Comparison of ENCODE assay signal across 9 cellular contexts in genomic region chr22:38314140-38314991, GRCh38. TPM values are rescaled to one million over a fixed set of nuclear protein-coding genes. Genes with fewer than 3 reads are reported as not detected.
DNase-seq lines count a peak whose midpoint lies in the region; ATAC-seq, FAIRE-seq and TF ChIP-seq lines count a peak whose summit lies in the region.
"Had no signal": no experiment of that assay in that cellular context is flagged by ENCODE, and none has a peak within 500 bp of the region (broad histone marks: within the 10 kb centered on the region; RNA-seq: fewer than 3 reads in every experiment).

No MANE protein-coding gene starts in this region.

- TF ChIP-seq EP300 in HepG2 (IDR thresholded peaks at IDR 0.05; ENCODE audit: low read depth in 2 of 2, low read length in 2 of 2) (no peak), HepG2 (CRISPR knock-in tag; IDR thresholded peaks at IDR 0.05; ENCODE audit: borderline replicate concordance) (no peak), tibial nerve (IDR thresholded peaks at IDR 0.05) (no peak)

- H3K27me3 Mint-ChIP-seq in activated CD8-positive, alpha-beta memory T cell treated with anti-CD3 and anti-CD28 coated beads, Interleukin-2, amount 10 ng/mL, durations not matched to agents 7 days and 5 days, result no peaks in the 10 kb centered on the region

- H4K20me1 ChIP-seq in HepG2 (ENCODE audit: insufficient read depth, low read length), result peaks cover 56% of the 10 kb centered on the region

- H2AFZ ChIP-seq in HepG2 (ENCODE audit: low read length), result no peak overlapping the region

- TF ChIP-seq POLR2A in HepG2 (IDR thresholded peaks at IDR 0.05; ENCODE audit: insufficient read depth in 1 of 2, low read depth in 2 of 2, low read length in 2 of 2), result no peak
- TF ChIP-seq POLR2A in tibial nerve (IDR thresholded peaks at IDR 0.05), result no peak

- H3K27ac Mint-ChIP-seq in activated CD8-positive, alpha-beta memory T cell treated with anti-CD3 and anti-CD28 coated beads, Interleukin-2, amount 10 ng/mL, durations not matched to agents 7 days and 5 days, result peak overlapping the region; percentile 91

- WGBS in HepG2 (ENCODE audit: low lambda C conversion rate), result 79% methylated on average over 19 of the region's 19 CpGs
- 12 to 30% methylated on average over 18 to 19 of the region's 19 CpGs for WGBS in tibial nerve, 2 donors

- peak overlapping the region; percentile 77 for H3K4me2 ChIP-seq in HepG2 (ENCODE audit: low read depth, low read length)

- H3K36me3 Mint-ChIP-seq in activated CD8-positive, alpha-beta memory T cell treated with anti-CD3 and anti-CD28 coated beads, Interleukin-2, amount 10 ng/mL, durations not matched to agents 7 days and 5 days, result no peaks in the 10 kb centered on the region

- BruUV-seq in HepG2 (replicated peaks; lab: Mats Ljungman, UMichigan), result no TSS peak

- no peak for TF ChIP-seq RAD21 in HepG2 (CRISPR knock-in tag; IDR thresholded peaks at IDR 0.05)

- H3K4me1 ChIP-seq in ascending aorta (peaks cover 26 to 60% of the 10 kb centered on the region in 2 donors), HepG2 (ENCODE audit: insufficient read depth, low read length) (peaks cover 78% of the 10 kb centered on the region), tibial nerve (peaks cover 3 to 85% (median 71%) of the 10 kb centered on the region in 4 donors)

- peaks cover 68% of the 10 kb centered on the region for H3K79me2 ChIP-seq in HepG2 (ENCODE audit: insufficient read depth, low read length)

- H3K36me3 ChIP-seq in ascending aorta (peaks cover 0 to 2% of the 10 kb centered on the region in 2 donors), HepG2 (replicated peaks in 1 of 2; ENCODE audit: control insufficient read depth in 1 of 2, insufficient read depth in 2 of 2, low read length in 2 of 2) (peaks cover 9 to 24% of the 10 kb centered on the region in 2 experiments; a peak in 4 of 5 replicates), tibial nerve (peaks cover 0 to 7% (median 0%) of the 10 kb centered on the region in 3 donors)

- TF ChIP-seq CTCF in ascending aorta (IDR thresholded peaks at IDR 0.05) (no peak), HepG2 (CRISPR knock-in tag; IDR thresholded peaks at IDR 0.05) (no peak), tibial nerve (IDR thresholded peaks at IDR 0.05) (peak in 1 of 5 experiments; percentile 9), GM10266 (IDR thresholded peaks at IDR 0.05; ENCODE audit: control insufficient read depth, insufficient read depth, low read depth, missing control alignments) (no peak)

- in situ Hi-C loops in HepG2 (cut with HindIII; ENCODE audit: extremely low pct_ligation_motif_present, low pct_unique_long_range_greater_than_20kb), result no loop called here

- no peaks in the 10 kb centered on the region for H3K9me3 Mint-ChIP-seq in activated CD8-positive, alpha-beta memory T cell treated with anti-CD3 and anti-CD28 coated beads, Interleukin-2, amount 10 ng/mL, durations not matched to agents 7 days and 5 days (ENCODE audit: low read depth)

- DNase-seq in activated CD8-positive, alpha-beta memory T cell treated with anti-CD3 and anti-CD28 coated beads, Interleukin-2, amount 10 ng/mL, durations not matched to agents 7 days and 5 days, result no peak
- no peak for DNase-seq in activated CD8-positive, alpha-beta memory T cell treated with anti-CD3 and anti-CD28 coated beads for 24 hours
- DNase-seq in ascending aorta (ENCODE audit: low spot score in 2 of 2) (no peak), HepG2 (ENCODE audit: low spot score) (no peak), tibial nerve (ENCODE audit: low spot score in 2 of 2) (no peak), GM10266 (ENCODE audit: extremely low spot score) (no peak)

- CTCF ChIA-PET in activated CD8-positive, alpha-beta memory T cell treated with anti-CD3 and anti-CD28 coated beads, Interleukin-2, amount 10 ng/mL, durations not matched to agents 7 days and 5 days (lab: Charles Lee), result no interaction called here
- CTCF ChIA-PET in HepG2 (lab: Yijun Ruan, JAX; ENCODE audit: low intra/inter-chr PET ratio, low total read pairs), result no interaction called here

- H3K9ac ChIP-seq in HepG2 (ENCODE audit: insufficient read depth, low read depth, low read length), result peak overlapping the region; percentile 89; the same call in 1 of the 2 replicates

- no peak for ATAC-seq in activated CD8-positive, alpha-beta memory T cell treated with anti-CD3 and anti-CD28 coated beads, Interleukin-2, amount 10 ng/mL, durations not matched to agents 7 days and 5 days
- ATAC-seq in HepG2 (no peak), HG02623 (IDR thresholded peaks at IDR 0.05; ENCODE audit: unreplicated experiment) (no peak), HG03354 (IDR thresholded peaks at IDR 0.05; ENCODE audit: poor library complexity, severe bottlenecking, unreplicated experiment) (no peak)

- no peak for FAIRE-seq in HepG2 (lab: Jason Lieb, UNC)
- FAIRE-seq: TTC549 had no signal

- H3K9me3 ChIP-seq in ascending aorta, result no peaks in the 10 kb centered on the region
- no peaks in the 10 kb centered on the region for H3K9me3 ChIP-seq in HepG2 (ENCODE audit: low read length)
- no peaks in the 10 kb centered on the region for H3K9me3 ChIP-seq in tibial nerve

- H3K4me1 Mint-ChIP-seq in activated CD8-positive, alpha-beta memory T cell treated with anti-CD3 and anti-CD28 coated beads, Interleukin-2, amount 10 ng/mL, durations not matched to agents 7 days and 5 days, result peaks cover 66% of the 10 kb centered on the region

- H3K4me3 Mint-ChIP-seq in activated CD8-positive, alpha-beta memory T cell treated with anti-CD3 and anti-CD28 coated beads, Interleukin-2, amount 10 ng/mL, durations not matched to agents 7 days and 5 days, result peak overlapping the region; percentile 88

- H3K27ac ChIP-seq in ascending aorta (peak overlapping the region; percentile 97 to 99), HepG2 (ENCODE audit: extremely low read length, insufficient read depth, low read length) (peak overlapping the region; percentile 89), tibial nerve (peak overlapping the region; percentile 99 to 100 (median 99))

- peak overlapping the region; percentile 69 to 92 for H3K4me3 ChIP-seq in ascending aorta
- peak overlapping the region; percentile 64 to 86 (median 76); a peak in 4 of 6 replicates for H3K4me3 ChIP-seq in HepG2 (replicated peaks in 1 of 3; ENCODE audit: insufficient read depth in 1 of 3, low read depth in 2 of 3, low read length in 3 of 3)
- peak overlapping the region; percentile 92 to 97 (median 94) for H3K4me3 ChIP-seq in tibial nerve

- POLR2A ChIA-PET in HepG2 (lab: Yijun Ruan, JAX), result no interaction called here

- H3K27me3 ChIP-seq in ascending aorta (no peaks in the 10 kb centered on the region), HepG2 (ENCODE audit: control insufficient read depth in 1 of 2, insufficient read depth in 2 of 2, low read length in 2 of 2) (no peaks in the 10 kb centered on the region; a peak in 1 of 5 replicates), tibial nerve (no peaks in the 10 kb centered on the region)

- intact Hi-C loops in ascending aorta (cut with DNase I) (loop anchor here (5.0 to 10.0 kb wide), 2 partner anchors 388 to 470 kb away; partner anchors contain the start of genes ANKRD54, EIF3L and JOSD1), HepG2 (cut with micrococcal nuclease; ENCODE audit: unreplicated experiment) (no loop called here)

RNA-seq across cellular contexts. Expression of gene CSNK1E, which starts 2.9 kb away (rescaled TPM):
- total RNA-seq in activated CD8-positive, alpha-beta memory T cell treated with anti-CD3 and anti-CD28 coated beads, Interleukin-2, amount 10 ng/mL, durations not matched to agents 7 days and 5 days, result 100 to 1,000 TPM; 110 to 122 TPM
- 185 TPM for total RNA-seq in ascending aorta
- total RNA-seq in HepG2 (2016; rRNA removed; fragmentation: Illumina TruSeq; extraction: Trizol), result 19.8 and 34.7 TPM in 2 replicates
- total RNA-seq in HepG2 (2016; cell fraction: cytosol; rRNA removed; fragmentation: Illumina TruSeq; extraction: Trizol; ENCODE audit: low read depth), result 34.0 and 36.2 TPM in 2 replicates
- 18.0 and 33.5 TPM in 2 replicates for total RNA-seq in HepG2 (2016; cell fraction: insoluble cytoplasmic fraction; rRNA removed; fragmentation: Illumina TruSeq; extraction: Trizol)
- total RNA-seq in HepG2 (2016; cell fraction: membrane; rRNA removed; fragmentation: Illumina TruSeq; extraction: Trizol), result 53.9 and 59.1 TPM in 2 replicates
- 30.6 and 34.3 TPM in 2 replicates for total RNA-seq in HepG2 (2016; cell fraction: nucleus; rRNA removed; fragmentation: Illumina TruSeq; extraction: Trizol)
- 129 and 152 TPM in 2 replicates for polyA plus RNA-seq in HepG2 (2011; rRNA removed)
- polyA plus RNA-seq in HepG2 (2011; cell fraction: cytosol; rRNA removed), result 93.4 and 108 TPM in 2 replicates
- polyA plus RNA-seq in HepG2 (2011; cell fraction: nucleus; rRNA removed), result 285 and 291 TPM in 2 replicates
- polyA plus RNA-seq in HepG2 (2012), result 60.9 and 83.8 TPM in 2 replicates
- 40.2 and 42.9 TPM in 2 replicates for polyA plus RNA-seq in HepG2 (2016; cell fraction: cytosol; fragmentation: Illumina TruSeq; extraction: Trizol; ENCODE audit: low read depth)
- 27.5 and 37.1 TPM in 2 replicates for polyA plus RNA-seq in HepG2 (2016; cell fraction: insoluble cytoplasmic fraction; fragmentation: Illumina TruSeq; extraction: Trizol; ENCODE audit: low read depth)
- polyA plus RNA-seq in HepG2 (2016; cell fraction: membrane; fragmentation: Illumina TruSeq; extraction: Trizol; ENCODE audit: low read depth), result 58.9 and 59.0 TPM in 2 replicates
- 67.4 and 77.3 TPM in 2 replicates for polyA plus RNA-seq in HepG2 (2016; cell fraction: nucleus; fragmentation: Illumina TruSeq; extraction: Trizol; ENCODE audit: insufficient read depth, low read depth)
- polyA minus RNA-seq in HepG2 (2011; rRNA and poly(A)+ RNA removed; ENCODE audit: low replicate concordance), result 116 and 242 TPM in 2 replicates
- polyA minus RNA-seq in HepG2 (2011; cell fraction: cytosol; rRNA and poly(A)+ RNA removed), result 54.0 and 54.3 TPM in 2 replicates
- polyA minus RNA-seq in HepG2 (2011; cell fraction: nucleus; rRNA and poly(A)+ RNA removed), result 69.5 and 90.5 TPM in 2 replicates
- total RNA-seq in tibial nerve, result 100 to 1,000 TPM; 122 to 235 (median 164) TPM

RNA-seq across cellular contexts. Expression of gene TMEM184B, which starts 41.6 kb away (rescaled TPM):
- 10 to 100 TPM; 29.8 to 35.5 TPM for total RNA-seq in activated CD8-positive, alpha-beta memory T cell treated with anti-CD3 and anti-CD28 coated beads, Interleukin-2, amount 10 ng/mL, durations not matched to agents 7 days and 5 days
- total RNA-seq in ascending aorta (118 TPM), HepG2 (2016; rRNA removed; fragmentation: Illumina TruSeq; extraction: Trizol) (11.8 and 15.9 TPM in 2 replicates), tibial nerve (100 to 1,000 TPM in 1 of 4 donors, 10 to 100 TPM in 3; 61.1 to 138 (median 72.0) TPM)
- total RNA-seq in HepG2 (2016; cell fraction: cytosol; rRNA removed; fragmentation: Illumina TruSeq; extraction: Trizol; ENCODE audit: low read depth), result 12.8 and 13.5 TPM in 2 replicates
- 10.2 and 15.3 TPM in 2 replicates for total RNA-seq in HepG2 (2016; cell fraction: insoluble cytoplasmic fraction; rRNA removed; fragmentation: Illumina TruSeq; extraction: Trizol)
- 32.8 and 33.3 TPM in 2 replicates for total RNA-seq in HepG2 (2016; cell fraction: membrane; rRNA removed; fragmentation: Illumina TruSeq; extraction: Trizol)
- total RNA-seq in HepG2 (2016; cell fraction: nucleus; rRNA removed; fragmentation: Illumina TruSeq; extraction: Trizol), result 12.9 and 16.5 TPM in 2 replicates
- polyA plus RNA-seq in HepG2 (2011; rRNA removed), result 16.0 and 16.4 TPM in 2 replicates
- 13.7 and 14.0 TPM in 2 replicates for polyA plus RNA-seq in HepG2 (2011; cell fraction: cytosol; rRNA removed)
- 33.2 and 36.0 TPM in 2 replicates for polyA plus RNA-seq in HepG2 (2011; cell fraction: nucleus; rRNA removed)
- 18.5 and 26.5 TPM in 2 replicates for polyA plus RNA-seq in HepG2 (2012)
- polyA plus RNA-seq in HepG2 (2016; cell fraction: cytosol; fragmentation: Illumina TruSeq; extraction: Trizol; ENCODE audit: low read depth), result 13.7 and 14.5 TPM in 2 replicates
- 14.5 and 19.7 TPM in 2 replicates for polyA plus RNA-seq in HepG2 (2016; cell fraction: insoluble cytoplasmic fraction; fragmentation: Illumina TruSeq; extraction: Trizol; ENCODE audit: low read depth)
- polyA plus RNA-seq in HepG2 (2016; cell fraction: membrane; fragmentation: Illumina TruSeq; extraction: Trizol; ENCODE audit: low read depth), result 34.1 and 39.3 TPM in 2 replicates
- polyA plus RNA-seq in HepG2 (2016; cell fraction: nucleus; fragmentation: Illumina TruSeq; extraction: Trizol; ENCODE audit: insufficient read depth, low read depth), result 38.4 and 41.0 TPM in 2 replicates
- 21.0 and 37.7 TPM in 2 replicates for polyA minus RNA-seq in HepG2 (2011; rRNA and poly(A)+ RNA removed; ENCODE audit: low replicate concordance)
- polyA minus RNA-seq in HepG2 (2011; cell fraction: cytosol; rRNA and poly(A)+ RNA removed), result 18.8 and 20.9 TPM in 2 replicates
- 8.7 and 10.9 TPM in 2 replicates for polyA minus RNA-seq in HepG2 (2011; cell fraction: nucleus; rRNA and poly(A)+ RNA removed)
